12 cellular contexts compared by ENCODE assay signal in genomic region chr5:141392429-141393198, GRCh38. TPM values are rescaled to one million over a fixed set of nuclear protein-coding genes. Genes with fewer than 3 reads are reported as not detected.
DNase-seq lines count a peak whose midpoint lies in the region; ATAC-seq and TF ChIP-seq lines count a peak whose summit lies in the region.
"Had no signal": no experiment of that assay in that cellular context is flagged by ENCODE, and none has a peak within 500 bp of the region (broad histone marks: within the 10 kb centered on the region; RNA-seq: fewer than 3 reads in every experiment).

TSS of gene PCDHGA8 (plus strand) at chr5:141392633. CDS start at chr5:141392814, 181 bp downstream.

- H3K36me3 ChIP-seq in stomach smooth muscle (ENCODE audit: control insufficient read depth in 2 of 2, insufficient read depth in 2 of 2, low read length in 2 of 2) = peaks cover 2 to 3% of the 10 kb centered on the region in 2 donors
- no peaks in the 10 kb centered on the region for H3K36me3 ChIP-seq in naive thymus-derived CD4-positive, alpha-beta T cell (ENCODE audit: control insufficient read depth in 2 of 3, insufficient read depth in 3 of 3, low read length in 3 of 3)
- H3K36me3 ChIP-seq: uterus had no signal

- no peak within 1 kb of the TSS for H3K9ac ChIP-seq in stomach smooth muscle (ENCODE audit: low read length in 2 of 2)

- H3K4me3 Mint-ChIP-seq in naive thymus-derived CD4-positive, alpha-beta T cell = peak within 1 kb of the TSS in 3 of 10 donors; percentile 2 to 64 (median 25)
- H3K4me3 Mint-ChIP-seq: H9 had no signal

- WGBS in right cardiac atrium = 26% methylated on average over 38 of the region's 38 CpGs

- CTCF ChIA-PET in naive thymus-derived CD4-positive, alpha-beta T cell (lab: Charles Lee) = no interaction called here

- DNase-seq in Right ventricle myocardium superior (no peak), right cardiac atrium (no peak), NB4 (ENCODE audit: low read depth) (peak; percentile 29), fibroblast of mammary gland (ENCODE audit: low read depth) (peak; percentile 24), NCI-H345 treated with DMSO at 0.1 percent for 48 hours (lab: John Stamatoyannopoulos, UW; ENCODE audit: unreplicated experiment) (no peak)
- no peak for DNase-seq in activated T-cell treated with anti-CD3 and anti-CD28 coated beads, Interleukin-2, amount 50 U/mL, for 48 hours
- no peak for DNase-seq in naive thymus-derived CD4-positive, alpha-beta T cell
- DNase-seq: C1 segment of cervical spinal cord, H9, small intestine, uterus had no signal

- intact Hi-C loops in Right ventricle myocardium superior (cut with DNase I) = no loop called here
- intact Hi-C loops in right cardiac atrium (cut with DNase I) = no loop called here
- intact Hi-C loops in naive thymus-derived CD4-positive, alpha-beta T cell (cut with micrococcal nuclease) = no loop called here

- peaks cover 31 to 82% (median 75%) of the 10 kb centered on the region in 5 donors for H3K27me3 Mint-ChIP-seq in naive thymus-derived CD4-positive, alpha-beta T cell

- ATAC-seq in Right ventricle myocardium superior (ENCODE audit: poor library complexity) (no peak), right cardiac atrium (no peak)
- ATAC-seq in naive thymus-derived CD4-positive, alpha-beta T cell = no peak

- H3K4me3 ChIP-seq in right cardiac atrium (ENCODE audit: low read length) (no peak within 1 kb of the TSS), NB4 (ENCODE audit: low read depth, low read length) (no peak within 1 kb of the TSS), fibroblast of mammary gland (ENCODE audit: control insufficient read depth, low read depth, low read length) (no peak within 1 kb of the TSS), stomach smooth muscle (ENCODE audit: low read length in 2 of 2) (peak within 1 kb of the TSS; percentile 15 to 37)
- H3K4me3 ChIP-seq in naive thymus-derived CD4-positive, alpha-beta T cell (ENCODE audit: low read length) = no peak within 1 kb of the TSS
- H3K4me3 ChIP-seq: uterus had no signal

- H3K4me1 ChIP-seq in right cardiac atrium (ENCODE audit: control insufficient read depth, insufficient read depth, low read length) = no peaks in the 10 kb centered on the region
- no peaks in the 10 kb centered on the region for H3K4me1 ChIP-seq in stomach smooth muscle (ENCODE audit: control insufficient read depth, insufficient read depth, low read length)
- no peaks in the 10 kb centered on the region for H3K4me1 ChIP-seq in naive thymus-derived CD4-positive, alpha-beta T cell (ENCODE audit: control insufficient read depth in 2 of 2, insufficient read depth in 2 of 2, low read length in 2 of 2)
- H3K4me1 ChIP-seq: uterus had no signal

- peak within 1 kb of the TSS in 1 of 9 donors; percentile 6 for H3K27ac Mint-ChIP-seq in naive thymus-derived CD4-positive, alpha-beta T cell

- TF ChIP-seq CTCF in NB4 (IDR thresholded peaks at IDR 0.05; ENCODE audit: low read depth, low read length) (no peak), fibroblast of mammary gland (conservative IDR thresholded peaks at IDR 0.05; ENCODE audit: control insufficient read depth, insufficient read depth, low read depth, low read length) (peak; percentile 18)

- no peak within 1 kb of the TSS for H3K27ac ChIP-seq in right cardiac atrium (ENCODE audit: low read length)
- H3K27ac ChIP-seq in stomach smooth muscle (ENCODE audit: low read length) = no peak within 1 kb of the TSS
- no peak within 1 kb of the TSS for H3K27ac ChIP-seq in naive thymus-derived CD4-positive, alpha-beta T cell (ENCODE audit: low read depth, low read length)
- H3K27ac ChIP-seq: uterus had no signal

- POLR2A ChIA-PET in naive thymus-derived CD4-positive, alpha-beta T cell (lab: Charles Lee) = no interaction called here

- H3K27me3 ChIP-seq in right cardiac atrium (ENCODE audit: control insufficient read depth, insufficient read depth) = no peaks in the 10 kb centered on the region
- H3K27me3 ChIP-seq in stomach smooth muscle (ENCODE audit: control insufficient read depth in 1 of 2, insufficient read depth in 2 of 2, low read length in 2 of 2) = peaks cover 0 to 3% of the 10 kb centered on the region in 2 donors
- H3K27me3 ChIP-seq in naive thymus-derived CD4-positive, alpha-beta T cell (ENCODE audit: control insufficient read depth in 2 of 2, insufficient read depth in 2 of 2, low read length in 2 of 2) = peaks cover 4 to 12% of the 10 kb centered on the region in 2 donors
- H3K27me3 ChIP-seq: uterus had no signal

- H3K9me3 ChIP-seq in right cardiac atrium (ENCODE audit: control insufficient read depth, low read length) = peaks cover 13% of the 10 kb centered on the region
- H3K9me3 ChIP-seq in stomach smooth muscle (ENCODE audit: control insufficient read depth in 2 of 2, low read length in 2 of 2) = peaks cover 37 to 75% of the 10 kb centered on the region in 2 donors
- H3K9me3 ChIP-seq in naive thymus-derived CD4-positive, alpha-beta T cell (ENCODE audit: control insufficient read depth in 2 of 3, low read length in 3 of 3) = peaks cover 0 to 39% (median 0%) of the 10 kb centered on the region in 3 experiments

- no peak for TF ChIP-seq POLR2A in NB4 (IDR thresholded peaks at IDR 0.05; ENCODE audit: extremely low read depth, insufficient read length)

- H3K36me3 Mint-ChIP-seq in naive thymus-derived CD4-positive, alpha-beta T cell = peaks cover 3 to 30% (median 10%) of the 10 kb centered on the region in 5 donors

- H3K9me3 Mint-ChIP-seq in naive thymus-derived CD4-positive, alpha-beta T cell = peaks cover 0 to 88% (median 53%) of the 10 kb centered on the region in 11 donors

- H3K4me1 Mint-ChIP-seq in naive thymus-derived CD4-positive, alpha-beta T cell = peaks cover 0 to 3% (median 0%) of the 10 kb centered on the region in 7 donors
- H3K4me1 Mint-ChIP-seq: H9 had no signal

RNA-seq across cellular contexts. Expression of gene PCDHGA8, which starts in this region (rescaled TPM):
- total RNA-seq in Right ventricle myocardium superior (10.1 TPM), right cardiac atrium (1 to 10 TPM; 4.0 to 5.2 (median 4.3) TPM)
- 1.3 TPM for polyA plus RNA-seq in right cardiac atrium
- total RNA-seq in naive thymus-derived CD4-positive, alpha-beta T cell = under 1 TPM; 0.08 to 0.17 (median 0.13) TPM
- polyA plus RNA-seq in naive thymus-derived CD4-positive, alpha-beta T cell = not detected

Comparison
In these comparisons a context has a peak if more than half of its experiments do, and no peak if none do; other contexts are left out.
1. DNase-seq: peak in NB4 (single experiment) and fibroblast of mammary gland (single experiment); none in Right ventricle myocardium superior (single experiment), right cardiac atrium (0 of 3), activated T-cell treated with anti-CD3 and anti-CD28 coated beads, Interleukin-2, amount 50 U/mL, for 48 hours (0 of 2), NCI-H345 treated with DMSO at 0.1 percent for 48 hours (single experiment) and naive thymus-derived CD4-positive, alpha-beta T cell (0 of 9).
2. H3K4me3 ChIP-seq: peak in stomach smooth muscle (2 of 2); none in right cardiac atrium (single experiment), NB4 (single experiment), fibroblast of mammary gland (single experiment) and naive thymus-derived CD4-positive, alpha-beta T cell (single experiment).